Comparison of ENCODE assay signal across 8 cellular contexts in genomic region chr10:13712799-13713581, GRCh38.
DNase-seq lines count a peak whose midpoint lies in the region; ATAC-seq and TF ChIP-seq lines count a peak whose summit lies in the region.

No MANE protein-coding gene starts in this region.

- no peak for TF ChIP-seq CTCF in DOHH2 (IDR thresholded peaks at IDR 0.05; ENCODE audit: low read depth, low read length, poor library complexity, severe bottlenecking)
- TF ChIP-seq CTCF in RWPE2 (IDR thresholded peaks at IDR 0.05; ENCODE audit: poor library complexity, severe bottlenecking) = no peak
- no peak for TF ChIP-seq CTCF in nephron (IDR thresholded peaks at IDR 0.05; ENCODE audit: unreplicated experiment in 3 of 3)
- no peak for TF ChIP-seq CTCF in glutamatergic neuron (IDR thresholded peaks at IDR 0.05; ENCODE audit: partially characterized antibody, unreplicated experiment)

- peaks cover 8% of the 10 kb centered on the region for H3K36me3 Mint-ChIP-seq in nephron (ENCODE audit: low read depth)
- no peaks in the 10 kb centered on the region for H3K36me3 Mint-ChIP-seq in glutamatergic neuron (ENCODE audit: unreplicated experiment)

- H3K36me3 ChIP-seq in DOHH2 (ENCODE audit: control insufficient read depth, low read length) (no peaks in the 10 kb centered on the region), RWPE2 (ENCODE audit: low read depth) (no peaks in the 10 kb centered on the region)

- no peaks in the 10 kb centered on the region for H3K9me3 ChIP-seq in DOHH2 (ENCODE audit: control insufficient read depth, insufficient read depth, low read length)
- H3K9me3 ChIP-seq in RWPE2 (ENCODE audit: severe bottlenecking) = no peaks in the 10 kb centered on the region

- H3K27ac ChIP-seq in DOHH2 (ENCODE audit: low read depth, low read length) (peak overlapping the region; percentile 69), RWPE2 (ENCODE audit: poor library complexity, severe bottlenecking) (peak overlapping the region; percentile 74), epithelial cell of prostate (peak overlapping the region; percentile 31)

- H3K4me1 Mint-ChIP-seq in nephron (peaks cover 80% of the 10 kb centered on the region), glutamatergic neuron (ENCODE audit: low read depth, unreplicated experiment) (peaks cover 60% of the 10 kb centered on the region)

- H3K4me3 ChIP-seq in DOHH2 (ENCODE audit: low read length) (peak overlapping the region; percentile 30), RWPE2 (ENCODE audit: severe bottlenecking) (no peak overlapping the region)

- no peaks in the 10 kb centered on the region for H3K9me3 Mint-ChIP-seq in nephron
- H3K9me3 Mint-ChIP-seq in glutamatergic neuron (ENCODE audit: unreplicated experiment) = peaks cover 15% of the 10 kb centered on the region

- H3K27ac Mint-ChIP-seq in nephron (peak overlapping the region; percentile 76 to 98 (median 91)), glutamatergic neuron (ENCODE audit: unreplicated experiment) (no peak overlapping the region)

- H3K4me1 ChIP-seq in DOHH2 (ENCODE audit: control insufficient read depth, low read length) (peaks cover 16% of the 10 kb centered on the region), RWPE2 (ENCODE audit: insufficient read depth, poor library complexity, severe bottlenecking) (peaks cover 29% of the 10 kb centered on the region)

- peaks cover 5% of the 10 kb centered on the region for H3K27me3 Mint-ChIP-seq in nephron (ENCODE audit: low read depth)
- H3K27me3 Mint-ChIP-seq in glutamatergic neuron (ENCODE audit: unreplicated experiment) = peaks cover 3% of the 10 kb centered on the region

- H3K9me2 ChIP-seq in DOHH2 (replicated peaks; ENCODE audit: control insufficient read depth, low read length) = no peaks in the 10 kb centered on the region

- H3F3A ChIP-seq in DOHH2 (ENCODE audit: control insufficient read depth, insufficient read depth) = peaks cover 8% of the 10 kb centered on the region

- H3K27me3 ChIP-seq in DOHH2 (ENCODE audit: control insufficient read depth, low read length) = peaks cover 12% of the 10 kb centered on the region
- no peaks in the 10 kb centered on the region for H3K27me3 ChIP-seq in RWPE2 (ENCODE audit: insufficient read depth, poor library complexity, severe bottlenecking)

- H3K4me3 Mint-ChIP-seq in nephron = no peak overlapping the region
- H3K4me3 Mint-ChIP-seq in glutamatergic neuron (ENCODE audit: unreplicated experiment) = no peak overlapping the region

- H4K20me1 ChIP-seq in DOHH2 (ENCODE audit: control insufficient read depth, insufficient read depth, low read depth, low read length) = no peaks in the 10 kb centered on the region

- peak; percentile 73 for ATAC-seq in HG03135 (IDR thresholded peaks at IDR 0.05; ENCODE audit: unreplicated experiment)
- peak; percentile 89 for ATAC-seq in RWPE2 (ENCODE audit: low read depth)

- no peaks in the 10 kb centered on the region for H3K79me2 ChIP-seq in DOHH2 (ENCODE audit: control insufficient read depth, low read length)

- DNase-seq in GM19238 (ENCODE audit: insufficient read length, low spot score) (peak; percentile 44), RWPE2 (ENCODE audit: low spot score) (peak; percentile 78), epithelial cell of prostate (ENCODE audit: low read depth, low spot score) (no peak), NCI-H345 treated with DMSO at 0.1 percent for 48 hours (lab: John Stamatoyannopoulos, UW; ENCODE audit: unreplicated experiment) (no peak), glutamatergic neuron (no peak)

- H3K4me2 ChIP-seq in DOHH2 (ENCODE audit: low read length) = peak overlapping the region; percentile 56

Comparison
In these comparisons a context has a peak if more than half of its experiments do, and no peak if none do; other contexts are left out.
1. DNase-seq: peak in GM19238 (single experiment) and RWPE2 (single experiment); none in epithelial cell of prostate (single experiment), NCI-H345 treated with DMSO at 0.1 percent for 48 hours (single experiment) and glutamatergic neuron (single experiment).
2. Peak in every context shown above with its lines, with median percentiles within 50 percentile points of each other: H3K27ac ChIP-seq.